Comparison of ENCODE assay signal across 19 cellular contexts in genomic region chr1:235342039-235342438, GRCh38. TPM values are rescaled to one million over a fixed set of nuclear protein-coding genes. Genes with fewer than 3 reads are reported as not detected.
DNase-seq lines count a peak whose midpoint lies in the region; TF ChIP-seq lines count a peak whose summit lies in the region.
"Had no signal": no experiment of that assay in that cellular context is flagged by ENCODE, and none has a peak within 500 bp of the region (broad histone marks: within the 10 kb centered on the region; RNA-seq: fewer than 3 reads in every experiment).

No MANE protein-coding gene starts in this region.

- H2AFZ ChIP-seq in GM23248 (no peak overlapping the region), neural progenitor cell (replicated peaks) (no peak overlapping the region)

- no peaks in the 10 kb centered on the region for H3K27me3 ChIP-seq in GM23248 (replicated peaks; ENCODE audit: insufficient read depth)
- no peaks in the 10 kb centered on the region for H3K27me3 ChIP-seq in WERI-Rb-1 (ENCODE audit: insufficient read depth, low read depth, severe bottlenecking)
- H3K27me3 ChIP-seq in neural progenitor cell: no peaks in the 10 kb centered on the region

- peaks cover 18% of the 10 kb centered on the region for H3K36me3 ChIP-seq in GM23248 (ENCODE audit: low read depth)
- H3K36me3 ChIP-seq in WERI-Rb-1: peaks cover 12% of the 10 kb centered on the region
- peaks cover 8% of the 10 kb centered on the region for H3K36me3 ChIP-seq in neural progenitor cell

- H3K4me3 ChIP-seq in GM23248: no peak overlapping the region
- H3K4me3 ChIP-seq in WERI-Rb-1 (ENCODE audit: low read depth, low read length): no peak overlapping the region
- no peak overlapping the region for H3K4me3 ChIP-seq in neural progenitor cell

- H3K79me2 ChIP-seq in GM23248 (ENCODE audit: insufficient read depth) (peaks cover 15% of the 10 kb centered on the region), neural progenitor cell (ENCODE audit: low read depth) (peaks cover 17% of the 10 kb centered on the region)

- H3K9ac ChIP-seq in GM23248: no peak overlapping the region
- H3K9ac ChIP-seq in neural progenitor cell: no peak overlapping the region
- H3K9ac ChIP-seq: SK-N-SH had no signal

- no peaks in the 10 kb centered on the region for H3K9me3 ChIP-seq in GM23248 (ENCODE audit: low read depth)
- no peaks in the 10 kb centered on the region for H3K9me3 ChIP-seq in WERI-Rb-1 (ENCODE audit: severe bottlenecking)
- H3K9me3 ChIP-seq in neural progenitor cell (ENCODE audit: low read depth): no peaks in the 10 kb centered on the region
- H3K9me3 ChIP-seq: SK-N-SH had no signal

- no peaks in the 10 kb centered on the region for H4K20me1 ChIP-seq in GM23248 (ENCODE audit: insufficient read depth)
- no peaks in the 10 kb centered on the region for H4K20me1 ChIP-seq in neural progenitor cell (ENCODE audit: low read depth)

- no peak overlapping the region for H3K4me3 Mint-ChIP-seq in activated T-cell treated with anti-CD3 and anti-CD28 coated beads, Interleukin-2, amount 50 U/mL, for 24 hours
- H3K4me3 Mint-ChIP-seq in neural progenitor cell: no peak overlapping the region

- H3K4me2 ChIP-seq in GM23248 (ENCODE audit: unreplicated experiment) (no peak overlapping the region), neural progenitor cell (peak overlapping the region; percentile 22)
- H3K4me2 ChIP-seq: SK-N-SH had no signal

- H3F3A ChIP-seq in GM23248 (ENCODE audit: insufficient read depth): no peaks in the 10 kb centered on the region
- H3F3A ChIP-seq in neural progenitor cell (ENCODE audit: low read depth): peaks cover 30% of the 10 kb centered on the region

- 37 to 43% methylated on average over 6 of the region's 6 CpGs for WGBS in GM23248 (ENCODE audit: low coverage in 1 of 2, low lambda C conversion rate in 2 of 2, missing lambda C conversion rate in 2 of 2), 2 experiments

- peaks cover 15% of the 10 kb centered on the region for H3K4me1 Mint-ChIP-seq in activated T-cell treated with anti-CD3 and anti-CD28 coated beads, Interleukin-2, amount 50 U/mL, for 24 hours (ENCODE audit: low read depth)
- H3K4me1 Mint-ChIP-seq in neural progenitor cell: no peaks in the 10 kb centered on the region

- in situ Hi-C loops in GM23248 (cut with MboI): no loop called here

- H3K36me3 Mint-ChIP-seq in activated T-cell treated with anti-CD3 and anti-CD28 coated beads, Interleukin-2, amount 50 U/mL, for 24 hours (ENCODE audit: low read depth): peaks cover 56% of the 10 kb centered on the region
- peaks cover 30% of the 10 kb centered on the region for H3K36me3 Mint-ChIP-seq in neural progenitor cell

- no peak for TF ChIP-seq CTCF in WERI-Rb-1 (IDR thresholded peaks at IDR 0.05; ENCODE audit: low read depth, low read length)
- TF ChIP-seq CTCF in neural progenitor cell (IDR thresholded peaks at IDR 0.05): no peak

- H3K4me1 ChIP-seq in GM23248 (ENCODE audit: insufficient read depth): no peaks in the 10 kb centered on the region
- H3K4me1 ChIP-seq in neural progenitor cell: peaks cover 14% of the 10 kb centered on the region

- no peaks in the 10 kb centered on the region for H3K27me3 Mint-ChIP-seq in activated T-cell treated with anti-CD3 and anti-CD28 coated beads, Interleukin-2, amount 50 U/mL, for 24 hours
- no peaks in the 10 kb centered on the region for H3K27me3 Mint-ChIP-seq in neural progenitor cell (ENCODE audit: insufficient read depth, low read depth)

- no peak overlapping the region for H3K27ac ChIP-seq in GM23248
- H3K27ac ChIP-seq in WERI-Rb-1: no peak overlapping the region
- H3K27ac ChIP-seq in neural progenitor cell: peak overlapping the region; percentile 56
- H3K27ac ChIP-seq: C4-2B, RWPE1 had no signal

- no peaks in the 10 kb centered on the region for H3K9me3 Mint-ChIP-seq in activated T-cell treated with anti-CD3 and anti-CD28 coated beads, Interleukin-2, amount 50 U/mL, for 24 hours
- no peaks in the 10 kb centered on the region for H3K9me3 Mint-ChIP-seq in neural progenitor cell

- no peaks in the 10 kb centered on the region for H3K9me2 ChIP-seq in GM23248 (ENCODE audit: insufficient read depth)
- H3K9me2 ChIP-seq: SK-N-SH had no signal

- H3K27ac Mint-ChIP-seq in activated T-cell treated with anti-CD3 and anti-CD28 coated beads, Interleukin-2, amount 50 U/mL, for 24 hours: peak overlapping the region; percentile 17
- no peak overlapping the region for H3K27ac Mint-ChIP-seq in neural progenitor cell

- no peak for DNase-seq in activated T-cell treated with anti-CD3 and anti-CD28 coated beads, Interleukin-2, amount 50 U/mL, for 24 hours
- DNase-seq in activated T-cell treated with anti-CD3 and anti-CD28 coated beads, Interleukin-2, amount 50 U/mL, for 48 hours: no peak
- DNase-seq in GM23248 (peak; percentile 42), WERI-Rb-1 (peak; percentile 76), neural progenitor cell (ENCODE audit: low spot score) (peak; percentile 8), NCI-H226 (no peak), SKM-1 (lab: John Stamatoyannopoulos, UW; ENCODE audit: unreplicated experiment) (no peak)
- DNase-seq: DMS53, GDM1, IMR-90, NCI-H1694 treated with DMSO at 0.1 percent for 48 hours, NCI-H2081 treated with DMSO at 0.1 percent for 48 hours, NCI-H2171 treated with DMSO at 0.1 percent for 48 hours, NCI-H446, NCI-H69, SHP77 treated with DMSO at 0.1 percent for 48 hours, SK-N-SH had no signal

RNA-seq across cellular contexts. Expression of gene GGPS1, which starts 13.7 kb away (rescaled TPM):
- total RNA-seq in GM23248 (2014; rRNA removed; shearing (Covaris generic)): 33.6 and 46.8 TPM in 2 replicates
- polyA plus RNA-seq in GM23248 (2016; fragmentation: Nextera tagmentation; extraction: Ambion mirVana): 59.4 and 59.9 TPM in 2 replicates
- total RNA-seq in neural progenitor cell (ENCODE audit: low replicate concordance): 52.5 and 65.1 TPM in 2 replicates

RNA-seq across cellular contexts. Expression of gene ARID4B, which starts 14.1 kb away (rescaled TPM):
- total RNA-seq in GM23248 (2014; rRNA removed; shearing (Covaris generic)): 15.0 and 17.8 TPM in 2 replicates
- 23.8 and 25.6 TPM in 2 replicates for polyA plus RNA-seq in GM23248 (2016; fragmentation: Nextera tagmentation; extraction: Ambion mirVana)
- total RNA-seq in neural progenitor cell (ENCODE audit: low replicate concordance): 38.5 and 65.8 TPM in 2 replicates

RNA-seq across cellular contexts. Expression of gene TBCE, which starts 25.2 kb away (rescaled TPM):
- 23.3 and 24.4 TPM in 2 replicates for total RNA-seq in GM23248 (2014; rRNA removed; shearing (Covaris generic))
- polyA plus RNA-seq in GM23248 (2016; fragmentation: Nextera tagmentation; extraction: Ambion mirVana): 33.8 and 35.3 TPM in 2 replicates
- 29.8 and 41.3 TPM in 2 replicates for total RNA-seq in neural progenitor cell (ENCODE audit: low replicate concordance)

Comparison
In these comparisons a context has a peak if more than half of its experiments do, and no peak if none do; other contexts are left out.
1. DNase-seq: peak in GM23248 (single experiment), WERI-Rb-1 (single experiment) and neural progenitor cell (single experiment); none in activated T-cell treated with anti-CD3 and anti-CD28 coated beads, Interleukin-2, amount 50 U/mL, for 24 hours (single experiment), activated T-cell treated with anti-CD3 and anti-CD28 coated beads, Interleukin-2, amount 50 U/mL, for 48 hours (0 of 2), NCI-H226 (single experiment) and SKM-1 (single experiment).